8 cellular contexts compared by ENCODE assay signal in the genomic region with DNA sequence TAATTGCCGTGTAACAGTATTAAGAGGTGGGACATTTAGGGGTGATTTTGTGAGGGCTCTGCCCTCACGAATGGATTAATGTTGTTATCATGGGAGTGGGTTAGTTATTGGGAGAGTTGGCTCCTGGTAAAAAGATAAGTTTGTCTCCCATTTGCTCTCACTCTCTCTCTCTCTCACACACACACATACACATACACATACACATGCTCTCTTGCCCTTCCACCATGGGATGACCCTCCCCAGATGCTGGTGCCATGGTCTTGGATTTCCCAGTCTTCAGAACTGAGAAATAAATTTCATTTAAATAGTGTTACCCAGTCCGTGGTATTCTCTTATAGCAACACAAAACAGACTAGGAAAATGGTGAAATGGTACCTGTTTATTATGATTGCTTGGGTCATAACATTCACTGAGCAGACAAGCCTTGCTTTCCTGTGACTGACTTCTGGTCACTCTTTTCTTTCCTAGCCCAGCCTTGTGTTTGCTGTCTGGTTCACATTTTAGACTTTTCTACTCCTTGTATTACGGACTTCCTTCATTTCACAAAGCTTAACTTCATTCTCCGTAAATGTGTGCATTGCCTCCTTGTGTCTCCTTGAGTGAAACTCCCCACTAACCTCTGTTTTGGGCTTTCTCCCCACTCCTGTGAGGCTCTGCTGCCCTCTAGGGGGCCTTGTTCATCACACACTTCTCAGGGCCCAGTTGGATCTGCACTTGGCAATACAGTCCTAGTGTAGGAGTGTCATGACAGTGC.
DNase-seq lines count a peak whose midpoint lies in the region; ATAC-seq and TF ChIP-seq lines count a peak whose summit lies in the region.

No MANE protein-coding gene starts in this region.

- H3K4me1 ChIP-seq in lower lobe of right lung, result no peaks in the 10 kb centered on the region

- no peak overlapping the region for H3K4me3 ChIP-seq in lower lobe of right lung

- no peak overlapping the region for H3K27ac Mint-ChIP-seq in activated CD4-positive, alpha-beta T cell treated with anti-CD3 and anti-CD28 coated beads, Interleukin-2, amount 10 ng/mL, durations not matched to agents 24 days and 14 days
- H3K27ac Mint-ChIP-seq in dendritic cell treated with granulocyte-macrophage colony-stimulating factor and Interleukin-4, amounts not matched to agents 40 ng/mL and 50 ng/mL, for 4 days, result peak overlapping the region; percentile 82

- H3K27me3 Mint-ChIP-seq in activated CD4-positive, alpha-beta T cell treated with anti-CD3 and anti-CD28 coated beads, Interleukin-2, amount 10 ng/mL, durations not matched to agents 24 days and 14 days, result peaks cover 5% of the 10 kb centered on the region
- peaks cover 2% of the 10 kb centered on the region for H3K27me3 Mint-ChIP-seq in dendritic cell treated with granulocyte-macrophage colony-stimulating factor and Interleukin-4, amounts not matched to agents 40 ng/mL and 50 ng/mL, for 4 days

- intact Hi-C loops in activated CD4-positive, alpha-beta T cell treated with anti-CD3 and anti-CD28 coated beads, Interleukin-2, amount 10 ng/mL, durations not matched to agents 24 days and 14 days (cut with micrococcal nuclease), result loop anchor here (1.0 to 10.0 kb wide), 6 partner anchors 312 to 1192 kb away; no protein-coding TSS in a partner anchor
- intact Hi-C loops in dendritic cell treated with granulocyte-macrophage colony-stimulating factor and Interleukin-4, amounts not matched to agents 40 ng/mL and 50 ng/mL, for 4 days (cut with micrococcal nuclease), result loop anchor here (1.0 to 10.0 kb wide), 5 partner anchors 59 to 528 kb away; no protein-coding TSS in a partner anchor
- intact Hi-C loops in lower lobe of right lung (cut with DNase I), result no loop called here

- H3K27ac ChIP-seq in lower lobe of right lung, result no peak overlapping the region

- peak; percentile 91 for TF ChIP-seq CTCF in lower lobe of right lung (IDR thresholded peaks at IDR 0.05)

- no peak overlapping the region for H3K4me3 Mint-ChIP-seq in activated CD4-positive, alpha-beta T cell treated with anti-CD3 and anti-CD28 coated beads, Interleukin-2, amount 10 ng/mL, durations not matched to agents 24 days and 14 days
- peak overlapping the region; percentile 66 for H3K4me3 Mint-ChIP-seq in dendritic cell treated with granulocyte-macrophage colony-stimulating factor and Interleukin-4, amounts not matched to agents 40 ng/mL and 50 ng/mL, for 4 days

- H3K27me3 ChIP-seq in lower lobe of right lung (ENCODE audit: low read depth), result no peaks in the 10 kb centered on the region

- no peaks in the 10 kb centered on the region for H3K9me3 Mint-ChIP-seq in activated CD4-positive, alpha-beta T cell treated with anti-CD3 and anti-CD28 coated beads, Interleukin-2, amount 10 ng/mL, durations not matched to agents 24 days and 14 days
- no peaks in the 10 kb centered on the region for H3K9me3 Mint-ChIP-seq in dendritic cell treated with granulocyte-macrophage colony-stimulating factor and Interleukin-4, amounts not matched to agents 40 ng/mL and 50 ng/mL, for 4 days

- no peaks in the 10 kb centered on the region for H3K9me3 ChIP-seq in lower lobe of right lung

- DNase-seq in AG20443 (ENCODE audit: low spot score), result peak; percentile 81
- DNase-seq in NCI-H510A (lab: John Stamatoyannopoulos, UW), result peak; percentile 30
- peak; percentile 94 for DNase-seq in activated CD4-positive, alpha-beta T cell treated with anti-CD3 and anti-CD28 coated beads, Interleukin-2, amount 10 ng/mL, durations not matched to agents 24 days and 14 days
- DNase-seq in lower lobe of right lung, result peak; percentile 73
- peak; percentile 40 for DNase-seq in stimulated activated CD8-positive, alpha-beta memory T cell treated with anti-CD3 and anti-CD28 coated beads, Interleukin-12 subunit alpha, Interleukin-12 subunit beta, amount 100 ng/mL, for 4 hours (ENCODE audit: low read depth)

- H3K36me3 ChIP-seq in lower lobe of right lung, result no peaks in the 10 kb centered on the region

- peaks cover 4% of the 10 kb centered on the region for H3K4me1 Mint-ChIP-seq in activated CD4-positive, alpha-beta T cell treated with anti-CD3 and anti-CD28 coated beads, Interleukin-2, amount 10 ng/mL, durations not matched to agents 24 days and 14 days
- peaks cover 25% of the 10 kb centered on the region for H3K4me1 Mint-ChIP-seq in dendritic cell treated with granulocyte-macrophage colony-stimulating factor and Interleukin-4, amounts not matched to agents 40 ng/mL and 50 ng/mL, for 4 days (ENCODE audit: low read depth)

- ATAC-seq in GM18870 (IDR thresholded peaks at IDR 0.05; ENCODE audit: unreplicated experiment), result peak; percentile 98
- ATAC-seq in HG03103 (IDR thresholded peaks at IDR 0.05; ENCODE audit: low read depth, unreplicated experiment), result peak; percentile 100
- peak; percentile 98 to 99 for ATAC-seq in lower lobe of right lung

- no peaks in the 10 kb centered on the region for H3K36me3 Mint-ChIP-seq in activated CD4-positive, alpha-beta T cell treated with anti-CD3 and anti-CD28 coated beads, Interleukin-2, amount 10 ng/mL, durations not matched to agents 24 days and 14 days (ENCODE audit: low read depth)
- no peaks in the 10 kb centered on the region for H3K36me3 Mint-ChIP-seq in dendritic cell treated with granulocyte-macrophage colony-stimulating factor and Interleukin-4, amounts not matched to agents 40 ng/mL and 50 ng/mL, for 4 days (ENCODE audit: low read depth)

Comparison
In these comparisons a context has a peak if more than half of its experiments do, and no peak if none do; other contexts are left out.
1. DNase-seq: peak in every context shown above with its lines; median percentile 94 in activated CD4-positive, alpha-beta T cell treated with anti-CD3 and anti-CD28 coated beads, Interleukin-2, amount 10 ng/mL, durations not matched to agents 24 days and 14 days; 81 in AG20443; 73 in lower lobe of right lung; 40 in stimulated activated CD8-positive, alpha-beta memory T cell treated with anti-CD3 and anti-CD28 coated beads, Interleukin-12 subunit alpha, Interleukin-12 subunit beta, amount 100 ng/mL, for 4 hours; 30 in NCI-H510A.